Comparison of ENCODE assay signal across 9 cellular contexts in the genomic region with DNA sequence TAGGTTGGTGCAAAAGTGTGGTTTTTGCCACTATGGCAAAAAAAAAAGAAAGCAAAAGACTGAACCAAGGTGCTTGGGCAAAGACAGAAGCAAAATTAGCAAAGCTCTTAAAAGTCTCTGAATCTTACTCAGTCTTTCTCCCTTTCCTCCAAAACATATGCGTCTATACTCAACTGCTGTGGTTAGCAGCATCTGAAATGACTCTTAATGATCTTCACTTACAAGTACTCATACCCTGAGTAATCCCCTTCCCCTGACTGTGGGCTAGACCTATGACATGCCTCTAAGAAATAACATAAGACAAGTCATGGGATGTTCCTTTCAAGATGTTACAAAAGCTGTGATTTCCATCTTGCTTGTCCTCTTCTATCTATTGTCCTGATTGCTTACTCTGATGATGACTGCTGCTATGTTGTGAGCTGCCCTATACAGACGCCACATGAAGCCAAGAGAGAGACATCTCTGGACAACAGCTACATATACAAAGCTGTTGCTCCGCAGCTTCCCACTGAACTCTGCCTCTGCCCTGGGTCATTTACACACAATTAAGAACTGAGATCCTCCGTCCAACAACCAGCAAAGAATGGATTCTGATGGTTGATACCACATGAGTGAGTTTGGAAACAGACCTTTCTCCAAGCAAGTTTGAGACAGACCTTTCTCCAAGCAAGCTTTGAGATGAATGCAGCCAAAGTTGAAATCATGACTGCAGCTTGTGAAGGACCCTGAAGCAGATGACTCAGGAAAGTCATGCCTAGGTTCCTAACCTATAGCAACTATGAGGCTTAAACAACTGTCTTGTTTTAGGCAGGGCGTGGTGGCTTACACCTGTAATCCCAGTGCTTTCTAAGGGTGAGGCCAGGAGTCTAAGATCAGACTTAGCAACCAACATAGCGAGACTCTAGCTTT. TPM values are rescaled to one million over a fixed set of nuclear protein-coding genes. Genes with fewer than 3 reads are reported as not detected.
DNase-seq lines count a peak whose midpoint lies in the region; ATAC-seq and TF ChIP-seq lines count a peak whose summit lies in the region.
"Had no signal": no experiment of that assay in that cellular context is flagged by ENCODE, and none has a peak within 500 bp of the region (broad histone marks: within the 10 kb centered on the region; RNA-seq: fewer than 3 reads in every experiment).

No MANE protein-coding gene starts in this region.

- H3K9me3 Mint-ChIP-seq in endothelial cell (ENCODE audit: unreplicated experiment), result no peaks in the 10 kb centered on the region
- H3K9me3 Mint-ChIP-seq in type B pancreatic cell, result no peaks in the 10 kb centered on the region

- H3K27ac Mint-ChIP-seq in endothelial cell (ENCODE audit: unreplicated experiment), result peak overlapping the region; percentile 17
- H3K27ac Mint-ChIP-seq in type B pancreatic cell, result peak overlapping the region; percentile 4

- H3K36me3 Mint-ChIP-seq in endothelial cell (ENCODE audit: low read depth, unreplicated experiment), result peaks cover 10% of the 10 kb centered on the region
- peaks cover 21% of the 10 kb centered on the region for H3K36me3 Mint-ChIP-seq in type B pancreatic cell

- no peak overlapping the region for H3K4me3 ChIP-seq in tibial artery

- no peaks in the 10 kb centered on the region for H3K27me3 ChIP-seq in tibial artery

- DNase-seq in stimulated activated CD4-positive, alpha-beta T cell treated with anti-CD3 and anti-CD28 coated beads, Interleukin-15, amount 100 ng/mL, for 48 hours (ENCODE audit: low read depth in 2 of 2), result peak; percentile 15 to 30
- DNase-seq in stimulated activated CD4-positive, alpha-beta T cell treated with anti-CD3 and anti-CD28 coated beads, Interleukin-12 subunit alpha, Interleukin-12 subunit beta, amount 100 ng/mL, for 4 hours, result no peak
- DNase-seq in endothelial cell (ENCODE audit: low spot score) (no peak), type B pancreatic cell (ENCODE audit: extremely low spot score, unreplicated experiment) (no peak), anterior cingulate cortex (lab: John Stamatoyannopoulos, UW) (no peak), tibial artery (no peak)
- DNase-seq: NCI-H1930 had no signal

- no peak overlapping the region for H3K27ac ChIP-seq in tibial artery

- intact Hi-C loops in tibial artery (cut with DNase I; ENCODE audit: low total_unique reads), result no loop called here

- peaks cover 0 to 64% (median 36%) of the 10 kb centered on the region in 4 donors for H3K4me1 ChIP-seq in tibial artery

- TF ChIP-seq CTCF in endothelial cell (IDR thresholded peaks at IDR 0.05; ENCODE audit: unreplicated experiment), result no peak
- TF ChIP-seq CTCF in type B pancreatic cell (conservative IDR thresholded peaks at IDR 0.05), result no peak
- TF ChIP-seq CTCF in tibial artery (IDR thresholded peaks at IDR 0.05), result no peak

- peaks cover 28% of the 10 kb centered on the region for H3K4me1 Mint-ChIP-seq in endothelial cell (ENCODE audit: unreplicated experiment)
- H3K4me1 Mint-ChIP-seq in type B pancreatic cell (ENCODE audit: unreplicated experiment), result peaks cover 42% of the 10 kb centered on the region

- H3K9me3 ChIP-seq in tibial artery, result no peaks in the 10 kb centered on the region

- peaks cover 0 to 4% (median 0%) of the 10 kb centered on the region in 3 donors for H3K36me3 ChIP-seq in tibial artery

- ATAC-seq in HG03565 (IDR thresholded peaks at IDR 0.05; ENCODE audit: unreplicated experiment) (peak; percentile 41), HG03139 (IDR thresholded peaks at IDR 0.05; ENCODE audit: unreplicated experiment) (no peak)

- H3K27me3 Mint-ChIP-seq in endothelial cell (ENCODE audit: unreplicated experiment), result no peaks in the 10 kb centered on the region
- no peaks in the 10 kb centered on the region for H3K27me3 Mint-ChIP-seq in type B pancreatic cell

- H3K4me3 Mint-ChIP-seq in endothelial cell (ENCODE audit: unreplicated experiment) (no peak overlapping the region), type B pancreatic cell (peak overlapping the region; percentile 2)

RNA-seq across cellular contexts. Expression of a gene that starts 55.2 kb away (rescaled TPM):
- 135 TPM for total RNA-seq in endothelial cell (ENCODE audit: unreplicated experiment)
- 185 and 196 TPM in 2 replicates for total RNA-seq in type B pancreatic cell (ENCODE audit: low replicate concordance)

Comparison
In these comparisons a context has a peak if more than half of its experiments do, and no peak if none do; other contexts are left out.
1. DNase-seq: peak in stimulated activated CD4-positive, alpha-beta T cell treated with anti-CD3 and anti-CD28 coated beads, Interleukin-15, amount 100 ng/mL, for 48 hours (2 of 2); none in stimulated activated CD4-positive, alpha-beta T cell treated with anti-CD3 and anti-CD28 coated beads, Interleukin-12 subunit alpha, Interleukin-12 subunit beta, amount 100 ng/mL, for 4 hours (single experiment), endothelial cell (single experiment), type B pancreatic cell (single experiment), anterior cingulate cortex (0 of 58) and tibial artery (0 of 2).